Comparison of ENCODE assay signal across 8 cellular contexts in genomic region chr17:19270951-19271611, GRCh38. TPM values are rescaled to one million over a fixed set of nuclear protein-coding genes. Genes with fewer than 3 reads are reported as not detected.
DNase-seq lines count a peak whose midpoint lies in the region; ATAC-seq and TF ChIP-seq lines count a peak whose summit lies in the region.

No MANE protein-coding gene starts in this region.

- in situ Hi-C loops in GM13977 (cut with MboI; ENCODE audit: low pct_unique_long_range_greater_than_20kb, low sequenced_read_pairs, unreplicated experiment) = no loop called here

- TF ChIP-seq CTCF in coronary artery (IDR thresholded peaks at IDR 0.05) (no peak), GM13977 (IDR thresholded peaks at IDR 0.05; ENCODE audit: extremely low read depth, insufficient read depth, missing control alignments) (no peak)

- DNase-seq in NCI-H2171 treated with DMSO at 0.1 percent for 48 hours (lab: John Stamatoyannopoulos, UW) (peak; percentile 52), NCI-H2171 (lab: John Stamatoyannopoulos, UW) (no peak), coronary artery (ENCODE audit: low spot score) (no peak), GM13977 (ENCODE audit: low spot score) (no peak)

- ATAC-seq in HG03108 (IDR thresholded peaks at IDR 0.05; ENCODE audit: unreplicated experiment) = peak; percentile 65
- no peak for ATAC-seq in HG03571 (IDR thresholded peaks at IDR 0.05; ENCODE audit: unreplicated experiment)
- ATAC-seq in HG03139 (IDR thresholded peaks at IDR 0.05; ENCODE audit: unreplicated experiment) = no peak

- H3K27ac ChIP-seq in coronary artery (peak overlapping the region; percentile 69 to 77), temporal lobe (ENCODE audit: low read depth, low read length) (peak overlapping the region; percentile 89)

- no peak overlapping the region for H3K4me3 ChIP-seq in coronary artery

RNA-seq across cellular contexts. Expression of gene EPN2, which starts 33.9 kb away (rescaled TPM):
- 44.7 TPM for total RNA-seq in temporal lobe
